ENCODE assay signal across 12 cellular contexts in the genomic region with DNA sequence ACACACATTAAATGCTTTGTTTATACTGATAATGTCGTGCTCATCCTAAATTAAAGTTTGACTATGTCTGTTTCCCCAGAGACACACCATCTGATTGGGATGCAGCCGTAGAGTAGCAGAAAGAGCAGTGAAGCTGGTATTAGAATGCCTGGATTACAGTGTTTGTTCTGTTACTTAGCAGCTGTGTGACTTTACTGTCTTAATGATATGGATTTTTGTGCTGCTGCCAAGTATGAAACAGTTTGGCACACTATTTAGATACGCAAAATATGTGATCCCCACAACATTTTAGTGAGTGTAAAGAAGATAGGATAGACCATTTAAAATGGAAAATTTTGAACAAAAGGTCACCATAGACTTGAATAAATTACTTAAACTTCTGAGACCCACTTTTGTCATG. TPM values are rescaled to one million over a fixed set of nuclear protein-coding genes. Genes with fewer than 3 reads are reported as not detected.
A peak's percentile ranks its signal among the peaks of the same experiment; 100 is the strongest.
DNase-seq lines count a peak whose midpoint lies in the region; ATAC-seq and TF ChIP-seq lines count a peak whose summit lies in the region.
"Had no signal": no experiment of that assay in that cellular context is flagged by ENCODE, and none has a peak within 500 bp of the region (broad histone marks: within the 10 kb centered on the region; RNA-seq: fewer than 3 reads in every experiment).

No MANE protein-coding gene starts in this region.

- no peaks in the 10 kb centered on the region for H3K36me3 Mint-ChIP-seq in activated T-cell treated with anti-CD3 and anti-CD28 coated beads, Interleukin-2, amount 50 U/mL, for 72 hours (ENCODE audit: insufficient read depth in 2 of 2)
- no peaks in the 10 kb centered on the region for H3K36me3 Mint-ChIP-seq in activated T-cell treated with anti-CD3 and anti-CD28 coated beads, Interleukin-2, amount 50 U/mL, for 4 hours (ENCODE audit: insufficient read depth)

- no peak for DNase-seq in activated T-cell treated with anti-CD3 and anti-CD28 coated beads, Interleukin-2, amount 50 U/mL, for 72 hours
- no peak for DNase-seq in activated T-cell treated with anti-CD3 and anti-CD28 coated beads, Interleukin-2, amount 50 U/mL, for 4 hours
- DNase-seq in NT2/D1 (ENCODE audit: low read depth, low spot score) (no peak), cardiac fibroblast (ENCODE audit: low read depth in 2 of 2) (peak; percentile 17 to 67), NCI-H69 (lab: John Stamatoyannopoulos, UW) (no peak)
- DNase-seq: amniotic stem cell, C1 segment of cervical spinal cord, esophagus squamous epithelium, lower lobe of right lung had no signal

- H3K4me3 ChIP-seq in NT2/D1 (ENCODE audit: insufficient read length, low read depth), result peak overlapping the region; percentile 54
- no peak overlapping the region for H3K4me3 ChIP-seq in cardiac fibroblast (replicated peaks in 1 of 2; ENCODE audit: low read depth in 2 of 2, low read length in 2 of 2)
- no peak overlapping the region for H3K4me3 ChIP-seq in skeletal muscle satellite cell (ENCODE audit: low read length)

- no peak for TF ChIP-seq CTCF in cardiac fibroblast (IDR thresholded peaks at IDR 0.05; ENCODE audit: low read depth, low read length)

- no peaks in the 10 kb centered on the region for H3K9me3 ChIP-seq in NT2/D1 (ENCODE audit: insufficient read depth, low read length)
- H3K9me3 ChIP-seq in skeletal muscle satellite cell (replicated peaks; ENCODE audit: low read length), result no peaks in the 10 kb centered on the region
- H3K9me3 ChIP-seq: esophagus squamous epithelium, lower lobe of right lung had no signal

- H3K4me2 ChIP-seq in skeletal muscle satellite cell (ENCODE audit: low read length), result peak overlapping the region; percentile 84

- peaks cover 4% of the 10 kb centered on the region for H3K4me1 Mint-ChIP-seq in activated T-cell treated with anti-CD3 and anti-CD28 coated beads, Interleukin-2, amount 50 U/mL, for 72 hours (ENCODE audit: low read depth)
- peaks cover 19% of the 10 kb centered on the region for H3K4me1 Mint-ChIP-seq in activated T-cell treated with anti-CD3 and anti-CD28 coated beads, Interleukin-2, amount 50 U/mL, for 4 hours (ENCODE audit: low read depth)

- no peaks in the 10 kb centered on the region for H3K9me3 Mint-ChIP-seq in activated T-cell treated with anti-CD3 and anti-CD28 coated beads, Interleukin-2, amount 50 U/mL, for 72 hours
- H3K9me3 Mint-ChIP-seq in activated T-cell treated with anti-CD3 and anti-CD28 coated beads, Interleukin-2, amount 50 U/mL, for 4 hours, result no peaks in the 10 kb centered on the region

- H3K27ac Mint-ChIP-seq in activated T-cell treated with anti-CD3 and anti-CD28 coated beads, Interleukin-2, amount 50 U/mL, for 72 hours, result no peak overlapping the region

- H3K27me3 ChIP-seq in NT2/D1 (ENCODE audit: insufficient read depth, insufficient read length) (no peaks in the 10 kb centered on the region), skeletal muscle satellite cell (ENCODE audit: control insufficient read depth, insufficient read depth, low read length) (peaks cover 7% of the 10 kb centered on the region)
- H3K27me3 ChIP-seq: esophagus squamous epithelium had no signal

- peak overlapping the region; percentile 38 for H3K9ac ChIP-seq in NT2/D1 (ENCODE audit: insufficient read length, low read depth)
- peak overlapping the region; percentile 84 for H3K9ac ChIP-seq in skeletal muscle satellite cell (ENCODE audit: low read depth, low read length)

- H3K36me3 ChIP-seq in NT2/D1 (ENCODE audit: insufficient read depth, insufficient read length, low read length) (no peaks in the 10 kb centered on the region), skeletal muscle satellite cell (ENCODE audit: insufficient read depth, low read length) (no peaks in the 10 kb centered on the region)
- H3K36me3 ChIP-seq: esophagus squamous epithelium, lower lobe of right lung had no signal

- peaks cover 6% of the 10 kb centered on the region for H3K27me3 Mint-ChIP-seq in activated T-cell treated with anti-CD3 and anti-CD28 coated beads, Interleukin-2, amount 50 U/mL, for 72 hours (ENCODE audit: low read depth)
- H3K27me3 Mint-ChIP-seq in activated T-cell treated with anti-CD3 and anti-CD28 coated beads, Interleukin-2, amount 50 U/mL, for 4 hours (ENCODE audit: low read depth), result no peaks in the 10 kb centered on the region

- H3K4me3 Mint-ChIP-seq in activated T-cell treated with anti-CD3 and anti-CD28 coated beads, Interleukin-2, amount 50 U/mL, for 72 hours, result peak overlapping the region; percentile 88 to 98
- no peak overlapping the region for H3K4me3 Mint-ChIP-seq in activated T-cell treated with anti-CD3 and anti-CD28 coated beads, Interleukin-2, amount 50 U/mL, for 4 hours

- H3K4me1 ChIP-seq in NT2/D1 (ENCODE audit: insufficient read depth, insufficient read length) (no peaks in the 10 kb centered on the region), skeletal muscle satellite cell (ENCODE audit: control insufficient read depth, insufficient read depth, low read length) (no peaks in the 10 kb centered on the region)

- no peak for ATAC-seq in activated T-cell treated with anti-CD3 and anti-CD28 coated beads, Interleukin-2, amount 50 U/mL, for 72 hours (replicated peaks in 1 of 2)
- ATAC-seq in activated T-cell treated with anti-CD3 and anti-CD28 coated beads, Interleukin-2, amount 50 U/mL, for 4 hours, result no peak
- no peak for ATAC-seq in GM18867 (IDR thresholded peaks at IDR 0.05; ENCODE audit: unreplicated experiment)
- ATAC-seq in GM21360 (IDR thresholded peaks at IDR 0.05; ENCODE audit: unreplicated experiment), result no peak

RNA-seq across cellular contexts. Expression of a gene that starts 1.2 kb away (rescaled TPM):
- total RNA-seq in activated T-cell treated with anti-CD3 and anti-CD28 coated beads, Interleukin-2, amount 50 U/mL, for 72 hours, result 1 to 10 TPM; 6.0 to 6.4 TPM
- total RNA-seq in activated T-cell treated with anti-CD3 and anti-CD28 coated beads, Interleukin-2, amount 50 U/mL, for 4 hours, result 10 to 100 TPM in 1 of 3 donors, 1 to 10 TPM in 2; 8.0 to 10.1 (median 8.9) TPM
- total RNA-seq in skeletal muscle satellite cell (2012; rRNA removed), result 7.0 and 9.4 TPM in 2 replicates

Comparison
In these comparisons a context has a peak if more than half of its experiments do, and no peak if none do; other contexts are left out.
1. DNase-seq: peak in cardiac fibroblast (2 of 2); none in activated T-cell treated with anti-CD3 and anti-CD28 coated beads, Interleukin-2, amount 50 U/mL, for 72 hours (0 of 2), activated T-cell treated with anti-CD3 and anti-CD28 coated beads, Interleukin-2, amount 50 U/mL, for 4 hours (single experiment), NT2/D1 (single experiment) and NCI-H69 (single experiment).